ENCODE assay signal across 30 cellular contexts in the genomic region with DNA sequence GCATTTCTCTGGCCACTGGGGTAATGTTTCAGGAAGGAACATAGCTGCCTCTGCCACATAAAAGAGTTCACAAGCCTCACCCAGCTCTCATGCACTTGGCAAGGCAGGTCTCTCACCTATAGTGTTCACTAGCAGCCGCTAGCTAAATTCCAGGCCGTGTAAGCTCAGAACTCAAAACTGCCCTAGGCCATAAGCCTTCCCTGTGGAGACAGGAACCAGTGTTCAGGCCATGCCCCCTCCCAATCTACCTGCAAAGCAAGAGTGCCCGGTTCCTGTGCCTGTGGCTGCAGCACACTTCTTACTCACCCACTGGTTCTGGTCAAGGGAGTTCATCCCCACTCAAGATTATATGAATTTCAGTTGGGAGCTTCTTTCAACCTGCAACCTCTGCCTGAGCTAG.
"Had no signal": no experiment of that assay in that cellular context is flagged by ENCODE, and none has a peak within 500 bp of the region (broad histone marks: within the 10 kb centered on the region; RNA-seq: fewer than 3 reads in every experiment).

No MANE protein-coding gene starts in this region.

- H3K4me3 Mint-ChIP-seq: activated CD4-positive, alpha-beta memory T cell treated with anti-CD3 and anti-CD28 coated beads, Interleukin-2, amount 10 ng/mL, durations not matched to agents 7 days and 5 days; activated CD4-positive, alpha-beta T cell treated with anti-CD3 and anti-CD28 coated beads for 36 hours; activated CD4-positive, alpha-beta T cell treated with anti-CD3 and anti-CD28 coated beads, Interleukin-2, amount 10 ng/mL, durations not matched to agents 24 days and 14 days; activated naive CD4-positive, alpha-beta T cell treated with anti-CD3 and anti-CD28 coated beads, Interleukin-2, amount 10 ng/mL, durations not matched to agents 7 days and 5 days; activated naive CD8-positive, alpha-beta T cell treated with anti-CD3 and anti-CD28 coated beads, Interleukin-2, amount 10 ng/mL, durations not matched to agents 7 days and 5 days; activated T-cell treated with anti-CD3 and anti-CD28 coated beads, Interleukin-2, amount 50 U/mL, for 24 hours; activated T-cell treated with anti-CD3 and anti-CD28 coated beads, Interleukin-2, amount 50 U/mL, for 72 hours; brain; dendritic cell treated with granulocyte-macrophage colony-stimulating factor and Interleukin-4, amounts not matched to agents 40 ng/mL and 50 ng/mL, for 4 days had no signal

- H3K36me3 ChIP-seq: breast epithelium, cardiac muscle cell, gastrocnemius medialis had no signal

- H3K27ac Mint-ChIP-seq: activated CD4-positive, alpha-beta memory T cell treated with anti-CD3 and anti-CD28 coated beads, Interleukin-2, amount 10 ng/mL, durations not matched to agents 7 days and 5 days; activated CD4-positive, alpha-beta T cell treated with anti-CD3 and anti-CD28 coated beads for 36 hours; activated CD4-positive, alpha-beta T cell treated with anti-CD3 and anti-CD28 coated beads, Interleukin-2, amount 10 ng/mL, durations not matched to agents 24 days and 14 days; activated naive CD4-positive, alpha-beta T cell treated with anti-CD3 and anti-CD28 coated beads, Interleukin-2, amount 10 ng/mL, durations not matched to agents 7 days and 5 days; activated naive CD4-positive, alpha-beta T cell treated with anti-CD3 and anti-CD28 coated beads, Interleukin-2, amount 50 U/mL, for 72 hours; activated naive CD8-positive, alpha-beta T cell treated with anti-CD3 and anti-CD28 coated beads, Interleukin-2, amount 10 ng/mL, durations not matched to agents 7 days and 5 days; activated T-cell treated with anti-CD3 and anti-CD28 coated beads, Interleukin-2, amount 50 U/mL, for 24 hours; activated T-cell treated with anti-CD3 and anti-CD28 coated beads, Interleukin-2, amount 50 U/mL, for 72 hours; brain; dendritic cell treated with granulocyte-macrophage colony-stimulating factor and Interleukin-4, amounts not matched to agents 40 ng/mL and 50 ng/mL, for 4 days had no signal

- H3K27me3 ChIP-seq: ascending aorta, breast epithelium, cardiac muscle cell, dorsolateral prefrontal cortex, foreskin keratinocyte, gastrocnemius medialis, heart left ventricle had no signal

- H3K27me3 Mint-ChIP-seq: activated CD4-positive, alpha-beta T cell treated with anti-CD3 and anti-CD28 coated beads, Interleukin-2, amount 10 ng/mL, durations not matched to agents 24 days and 14 days; activated naive CD4-positive, alpha-beta T cell treated with anti-CD3 and anti-CD28 coated beads, Interleukin-2, amount 10 ng/mL, durations not matched to agents 7 days and 5 days; activated naive CD8-positive, alpha-beta T cell treated with anti-CD3 and anti-CD28 coated beads, Interleukin-2, amount 10 ng/mL, durations not matched to agents 7 days and 5 days; activated T-cell treated with anti-CD3 and anti-CD28 coated beads, Interleukin-2, amount 50 U/mL, for 24 hours; brain had no signal

- H3K27ac ChIP-seq: ascending aorta, breast epithelium, cardiac muscle cell, coronary artery, dorsolateral prefrontal cortex, foreskin keratinocyte, gastrocnemius medialis, heart left ventricle had no signal

- H3K4me1 ChIP-seq: ascending aorta, breast epithelium, foreskin keratinocyte had no signal

- H3K4me1 Mint-ChIP-seq: activated CD4-positive, alpha-beta memory T cell treated with anti-CD3 and anti-CD28 coated beads, Interleukin-2, amount 10 ng/mL, durations not matched to agents 7 days and 5 days; activated CD4-positive, alpha-beta T cell treated with anti-CD3 and anti-CD28 coated beads for 36 hours; activated naive CD8-positive, alpha-beta T cell treated with anti-CD3 and anti-CD28 coated beads, Interleukin-2, amount 10 ng/mL, durations not matched to agents 7 days and 5 days had no signal

- ATAC-seq: activated CD4-positive, alpha-beta T cell treated with anti-CD3 and anti-CD28 coated beads for 36 hours; activated naive CD4-positive, alpha-beta T cell treated with anti-CD3 and anti-CD28 coated beads, Interleukin-2, amount 50 U/mL, for 72 hours; activated T-cell treated with anti-CD3 and anti-CD28 coated beads, Interleukin-2, amount 50 U/mL, for 72 hours; foreskin keratinocyte; gastrocnemius medialis; heart left ventricle had no signal

- H3K9me3 ChIP-seq: gastrocnemius medialis had no signal

- DNase-seq: activated CD4-positive, alpha-beta memory T cell treated with anti-CD3 and anti-CD28 coated beads, Interleukin-2, amount 10 ng/mL, durations not matched to agents 7 days and 5 days; activated CD4-positive, alpha-beta T cell treated with anti-CD3 and anti-CD28 coated beads for 36 hours; activated CD4-positive, alpha-beta T cell treated with anti-CD3 and anti-CD28 coated beads, Interleukin-2, amount 10 ng/mL, durations not matched to agents 24 days and 14 days; activated CD4-positive, CD25-positive, alpha-beta regulatory T cell; activated CD4-positive, CD25-positive, alpha-beta regulatory T cell treated with anti-CD3 and anti-CD28 coated beads, Interleukin-2, amount 50 U/mL, for 72 hours; activated CD8-positive, alpha-beta memory T cell treated with anti-CD3 and anti-CD28 coated beads, Interleukin-2, amount 50 U/mL, for 48 hours; activated gamma-delta T cell; activated naive CD4-positive, alpha-beta T cell; activated naive CD4-positive, alpha-beta T cell treated with anti-CD3 and anti-CD28 coated beads, Interleukin-2, amount 10 ng/mL, durations not matched to agents 7 days and 5 days; activated naive CD8-positive, alpha-beta T cell treated with anti-CD3 and anti-CD28 coated beads, Interleukin-2, amount 10 ng/mL, durations not matched to agents 7 days and 5 days; activated T-cell treated with anti-CD3 and anti-CD28 coated beads for 4 hours; activated T-cell treated with anti-CD3 and anti-CD28 coated beads, Interleukin-2, amount 50 U/mL, for 24 hours; activated T-cell treated with anti-CD3 and anti-CD28 coated beads, Interleukin-2, amount 50 U/mL, for 72 hours; central memory CD4-positive, alpha-beta T cell; cerebellar nuclear complex; dorsolateral prefrontal cortex; effector memory CD4-positive, alpha-beta T cell; erythroblast; foreskin keratinocyte; gastrocnemius medialis; glutamatergic neuron; heart left ventricle; T-helper 2 cell had no signal

- H3K4me3 ChIP-seq: ascending aorta, breast epithelium, cardiac muscle cell, coronary artery, dorsolateral prefrontal cortex, gastrocnemius medialis, heart left ventricle had no signal
